ENCODE assay signal across 27 cellular contexts in the genomic region with DNA sequence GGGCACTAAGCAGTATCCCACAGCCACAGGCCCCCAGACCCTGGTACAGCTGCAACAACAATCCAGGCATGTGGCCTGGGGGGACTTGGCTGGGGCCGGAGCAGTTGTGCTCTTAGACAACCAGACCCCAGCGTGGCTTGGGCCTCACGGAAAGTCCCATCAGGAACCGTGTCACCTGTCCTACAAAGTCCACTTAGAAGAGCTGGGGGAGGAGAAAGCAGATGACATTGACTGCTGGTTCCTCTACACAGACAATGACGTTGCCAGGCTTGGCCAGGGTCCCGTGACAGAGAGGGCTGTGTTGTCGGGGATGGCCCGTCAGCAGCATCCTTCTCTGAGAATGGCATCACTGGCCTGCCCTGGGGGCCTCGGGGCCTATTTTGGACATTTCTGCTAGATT.
"Had no signal": no experiment of that assay in that cellular context is flagged by ENCODE, and none has a peak within 500 bp of the region (broad histone marks: within the 10 kb centered on the region; RNA-seq: fewer than 3 reads in every experiment).

No MANE protein-coding gene starts in this region.

- H3K9me3 Mint-ChIP-seq: mesothelial cell of epicardium; naive B cell; nephron; neural crest cell; stimulated activated naive B cell treated with anti-CD40 and anti-IgM and Interleukin-4, amounts not matched to agents 10 μg/mL and 1 μg/mL and 100 μg/mL, for 72 hours had no signal

- H3K4me3 Mint-ChIP-seq: mesothelial cell of epicardium; naive B cell; nephron; neural crest cell; stimulated activated naive B cell treated with anti-CD40 and anti-IgM and Interleukin-4, amounts not matched to agents 10 μg/mL and 1 μg/mL and 100 μg/mL, for 72 hours had no signal

- H3K9me3 ChIP-seq: left lung, lower lobe of right lung, neutrophil, ovary, stomach, testis, thyroid gland, transverse colon, upper lobe of left lung had no signal

- DNase-seq: hippocampal formation; left colon; lower lobe of right lung; mammary epithelial cell; mesendoderm; naive B cell; occipital lobe; ovary; stimulated activated CD4-positive, alpha-beta T cell treated with anti-CD3 and anti-CD28 coated beads, Interleukin-12 subunit alpha, Interleukin-12 subunit beta, amount 100 ng/mL, for 4 hours; stimulated activated CD4-positive, alpha-beta T cell treated with anti-CD3 and anti-CD28 coated beads, Interleukin-15, amount 100 ng/mL, for 24 hours; stimulated activated CD4-positive, alpha-beta T cell treated with anti-CD3 and anti-CD28 coated beads, Interleukin-2, amount 100 ng/mL, for 24 hours; stimulated activated CD4-positive, alpha-beta T cell treated with anti-CD3 and anti-CD28 coated beads, Interleukin-4, amount 100 ng/mL, for 1 hour; stimulated activated naive B cell treated with anti-CD40 and anti-IgM and Interleukin-4, amounts not matched to agents 10 μg/mL and 1 μg/mL and 100 μg/mL, for 72 hours; stimulated activated naive CD8-positive, alpha-beta T cell treated with anti-CD3 and anti-CD28 coated beads, Interleukin-15, Interleukin-2, amounts not matched to agents 100 U/mL and 50 U/mL, for 24 hours; stomach; testis; thyroid gland; transverse colon; upper lobe of left lung had no signal

- H3K4me3 ChIP-seq: left lung, lower lobe of right lung, ovary, skin epidermis, stomach, testis, thyroid gland, transverse colon, upper lobe of left lung had no signal

- H3K27ac Mint-ChIP-seq: mesothelial cell of epicardium; naive B cell; nephron; progenitor cell of endocrine pancreas; stimulated activated naive B cell treated with anti-CD40 and anti-IgM and Interleukin-4, amounts not matched to agents 10 μg/mL and 1 μg/mL and 100 μg/mL, for 72 hours had no signal

- H3K36me3 ChIP-seq: ovary, thyroid gland, transverse colon had no signal

- H3K27me3 ChIP-seq: left lung, neutrophil, ovary, stomach, testis, thyroid gland, transverse colon, upper lobe of left lung had no signal

- H3K27ac ChIP-seq: left lung, lower lobe of right lung, neutrophil, ovary, skin epidermis, stomach, testis, thyroid gland, transverse colon, upper lobe of left lung had no signal

- ATAC-seq: left colon; left lung; lower lobe of right lung; sciatic nerve; stimulated activated naive B cell treated with anti-CD40 and anti-IgM and Interleukin-4, amounts not matched to agents 10 μg/mL and 1 μg/mL and 100 μg/mL, for 72 hours; stimulated activated naive CD8-positive, alpha-beta T cell treated with anti-CD3 and anti-CD28 coated beads, Interleukin-15, Interleukin-2, amounts not matched to agents 100 U/mL and 50 U/mL, for 24 hours had no signal

- H3K36me3 Mint-ChIP-seq: mesothelial cell of epicardium; naive B cell; stimulated activated naive B cell treated with anti-CD40 and anti-IgM and Interleukin-4, amounts not matched to agents 10 μg/mL and 1 μg/mL and 100 μg/mL, for 72 hours had no signal

- H3K4me1 ChIP-seq: left lung, testis had no signal

- H3K4me1 Mint-ChIP-seq: naive B cell; neural crest cell; stimulated activated naive B cell treated with anti-CD40 and anti-IgM and Interleukin-4, amounts not matched to agents 10 μg/mL and 1 μg/mL and 100 μg/mL, for 72 hours had no signal
